Comparison of ENCODE assay signal across 12 cellular contexts in the genomic region with DNA sequence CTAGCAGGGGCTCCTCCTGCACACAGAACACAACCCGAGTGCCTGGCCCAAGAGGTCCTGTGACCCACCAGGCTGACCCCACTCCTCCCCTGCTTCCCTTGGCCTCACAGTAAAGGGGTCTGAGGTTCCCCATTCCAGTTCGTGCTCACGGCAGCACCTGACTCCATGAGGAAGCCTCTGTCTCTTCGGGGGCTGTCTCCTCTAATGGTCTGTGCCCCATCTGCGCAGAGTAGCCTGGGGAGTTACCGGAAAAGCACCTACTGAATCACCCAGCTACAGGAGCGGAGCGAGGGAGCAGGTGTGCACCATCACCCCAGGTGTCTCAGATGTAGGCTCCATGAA.
DNase-seq lines count a peak whose midpoint lies in the region; ATAC-seq lines count a peak whose summit lies in the region.
"Had no signal": no experiment of that assay in that cellular context is flagged by ENCODE, and none has a peak within 500 bp of the region (broad histone marks: within the 10 kb centered on the region; RNA-seq: fewer than 3 reads in every experiment).

No MANE protein-coding gene starts in this region.

- H3K4me3 Mint-ChIP-seq in stimulated activated naive CD8-positive, alpha-beta T cell treated with anti-CD3 and anti-CD28 coated beads, Interleukin-15, Interleukin-2, amounts not matched to agents 100 ng/mL and 50 ng/mL, for 24 hours = no peak overlapping the region
- no peak overlapping the region for H3K4me3 Mint-ChIP-seq in activated T-helper 17 cell treated with anti-CD3 and anti-CD28 coated beads, Interleukin-2, amount 50 U/mL, for 72 hours
- no peak overlapping the region for H3K4me3 Mint-ChIP-seq in naive thymus-derived CD8-positive, alpha-beta T cell

- H3K4me1 Mint-ChIP-seq in stimulated activated naive CD8-positive, alpha-beta T cell treated with anti-CD3 and anti-CD28 coated beads, Interleukin-15, Interleukin-2, amounts not matched to agents 100 ng/mL and 50 ng/mL, for 24 hours (ENCODE audit: low read depth) = peaks cover 5% of the 10 kb centered on the region
- no peaks in the 10 kb centered on the region for H3K4me1 Mint-ChIP-seq in activated T-helper 17 cell treated with anti-CD3 and anti-CD28 coated beads, Interleukin-2, amount 50 U/mL, for 72 hours
- peaks cover 15 to 51% (median 30%) of the 10 kb centered on the region in 4 donors for H3K4me1 Mint-ChIP-seq in naive thymus-derived CD8-positive, alpha-beta T cell

- peak overlapping the region; percentile 61 for H3K27ac Mint-ChIP-seq in stimulated activated naive CD8-positive, alpha-beta T cell treated with anti-CD3 and anti-CD28 coated beads, Interleukin-15, Interleukin-2, amounts not matched to agents 100 ng/mL and 50 ng/mL, for 24 hours
- peak overlapping the region; percentile 62 for H3K27ac Mint-ChIP-seq in activated T-helper 17 cell treated with anti-CD3 and anti-CD28 coated beads, Interleukin-2, amount 50 U/mL, for 72 hours
- peak overlapping the region; percentile 14 to 93 (median 82) for H3K27ac Mint-ChIP-seq in naive thymus-derived CD8-positive, alpha-beta T cell

- no peaks in the 10 kb centered on the region for H3K9me3 Mint-ChIP-seq in stimulated activated naive CD8-positive, alpha-beta T cell treated with anti-CD3 and anti-CD28 coated beads, Interleukin-15, Interleukin-2, amounts not matched to agents 100 ng/mL and 50 ng/mL, for 24 hours
- no peaks in the 10 kb centered on the region for H3K9me3 Mint-ChIP-seq in activated T-helper 17 cell treated with anti-CD3 and anti-CD28 coated beads, Interleukin-2, amount 50 U/mL, for 72 hours
- no peaks in the 10 kb centered on the region for H3K9me3 Mint-ChIP-seq in naive thymus-derived CD8-positive, alpha-beta T cell

- no peak for ATAC-seq in stimulated activated naive CD8-positive, alpha-beta T cell treated with anti-CD3 and anti-CD28 coated beads, Interleukin-15, Interleukin-2, amounts not matched to agents 100 U/mL and 50 U/mL, for 24 hours
- no peak for ATAC-seq in activated T-helper 17 cell treated with anti-CD3 and anti-CD28 coated beads, Interleukin-2, amount 50 U/mL, for 72 hours (replicated peaks)
- ATAC-seq in naive thymus-derived CD8-positive, alpha-beta T cell = no peak
- ATAC-seq in HG03565 (IDR thresholded peaks at IDR 0.05; ENCODE audit: unreplicated experiment) = no peak

- no peaks in the 10 kb centered on the region for H3K27me3 Mint-ChIP-seq in stimulated activated naive CD8-positive, alpha-beta T cell treated with anti-CD3 and anti-CD28 coated beads, Interleukin-15, Interleukin-2, amounts not matched to agents 100 ng/mL and 50 ng/mL, for 24 hours
- H3K27me3 Mint-ChIP-seq in activated T-helper 17 cell treated with anti-CD3 and anti-CD28 coated beads, Interleukin-2, amount 50 U/mL, for 72 hours = no peaks in the 10 kb centered on the region
- H3K27me3 Mint-ChIP-seq in naive thymus-derived CD8-positive, alpha-beta T cell = no peaks in the 10 kb centered on the region

- POLR2A ChIA-PET in naive thymus-derived CD8-positive, alpha-beta T cell (lab: Charles Lee) = no interaction called here

- no peak for DNase-seq in stimulated activated naive CD8-positive, alpha-beta T cell treated with anti-CD3 and anti-CD28 coated beads, Interleukin-15, Interleukin-2, amounts not matched to agents 100 U/mL and 50 U/mL, for 24 hours
- no peak for DNase-seq in naive thymus-derived CD8-positive, alpha-beta T cell
- DNase-seq in amygdala (lab: John Stamatoyannopoulos, UW) (no peak), nucleus accumbens (lab: John Stamatoyannopoulos, UW) (no peak), NCI-H187 (lab: John Stamatoyannopoulos, UW) (no peak)
- DNase-seq: DMS 273 treated with DMSO at 0.1 percent for 48 hours; NCI-H1930; NCI-H446 treated with DMSO at 0.1 percent for 48 hours; stimulated activated CD4-positive, alpha-beta T cell treated with anti-CD3 and anti-CD28 coated beads, Interleukin-15, amount 100 ng/mL, for 24 hours had no signal

- H3K36me3 Mint-ChIP-seq in stimulated activated naive CD8-positive, alpha-beta T cell treated with anti-CD3 and anti-CD28 coated beads, Interleukin-15, Interleukin-2, amounts not matched to agents 100 ng/mL and 50 ng/mL, for 24 hours (ENCODE audit: low read depth) = peaks cover 10% of the 10 kb centered on the region
- H3K36me3 Mint-ChIP-seq in activated T-helper 17 cell treated with anti-CD3 and anti-CD28 coated beads, Interleukin-2, amount 50 U/mL, for 72 hours (ENCODE audit: low read depth) = peaks cover 44% of the 10 kb centered on the region
- peaks cover 0 to 72% (median 4%) of the 10 kb centered on the region in 3 donors for H3K36me3 Mint-ChIP-seq in naive thymus-derived CD8-positive, alpha-beta T cell
